Comparison of ENCODE assay signal across 2 cellular contexts in genomic region chr11:131977854-131978253, GRCh38.
TF ChIP-seq lines count a peak whose summit lies in the region.

No MANE protein-coding gene starts in this region.

TF ChIP-seq in H1, 55 proteins besides CTCF, POLR2A, EP300 and RAD21:
- TF ChIP-seq SIN3A (conservative IDR thresholded peaks at IDR 0.05 in 1 of 2, IDR thresholded peaks at IDR 0.05 in 1 of 2; ENCODE audit: low read depth in 1 of 2, low read length in 2 of 2) = no peak
- TF ChIP-seq POU5F1 (IDR thresholded peaks at IDR 0.05; ENCODE audit: low read depth, low read length) = peak; percentile 51; the same call in 1 of the 2 replicates
- no peak for TF ChIP-seq CREB1 (IDR thresholded peaks at IDR 0.05)
- TF ChIP-seq TEAD4 (IDR thresholded peaks at IDR 0.05; ENCODE audit: low read depth, low read length) = 0 out of 2 replicates have a peak, but pooled peaks have one; percentile 56

TF ChIP-seq in HEK293T, 16 proteins besides CTCF, POLR2A, EP300 and RAD21:
- no peak for TF ChIP-seq FOXK2 (IDR thresholded peaks at IDR 0.05)
- no peak for TF ChIP-seq FOXA1 (IDR thresholded peaks at IDR 0.05)
- TF ChIP-seq ARNT (IDR thresholded peaks at IDR 0.05) = no peak
- TF ChIP-seq SUZ12 (IDR thresholded peaks at IDR 0.05) = no peak
- no peak for TF ChIP-seq NFRKB (IDR thresholded peaks at IDR 0.05)
- TF ChIP-seq HDGF (IDR thresholded peaks at IDR 0.05; ENCODE audit: borderline replicate concordance) = no peak
TF ChIP-seq in HEK293T: peak in this region for 0.
